8 cellular contexts compared by ENCODE assay signal in the genomic region with DNA sequence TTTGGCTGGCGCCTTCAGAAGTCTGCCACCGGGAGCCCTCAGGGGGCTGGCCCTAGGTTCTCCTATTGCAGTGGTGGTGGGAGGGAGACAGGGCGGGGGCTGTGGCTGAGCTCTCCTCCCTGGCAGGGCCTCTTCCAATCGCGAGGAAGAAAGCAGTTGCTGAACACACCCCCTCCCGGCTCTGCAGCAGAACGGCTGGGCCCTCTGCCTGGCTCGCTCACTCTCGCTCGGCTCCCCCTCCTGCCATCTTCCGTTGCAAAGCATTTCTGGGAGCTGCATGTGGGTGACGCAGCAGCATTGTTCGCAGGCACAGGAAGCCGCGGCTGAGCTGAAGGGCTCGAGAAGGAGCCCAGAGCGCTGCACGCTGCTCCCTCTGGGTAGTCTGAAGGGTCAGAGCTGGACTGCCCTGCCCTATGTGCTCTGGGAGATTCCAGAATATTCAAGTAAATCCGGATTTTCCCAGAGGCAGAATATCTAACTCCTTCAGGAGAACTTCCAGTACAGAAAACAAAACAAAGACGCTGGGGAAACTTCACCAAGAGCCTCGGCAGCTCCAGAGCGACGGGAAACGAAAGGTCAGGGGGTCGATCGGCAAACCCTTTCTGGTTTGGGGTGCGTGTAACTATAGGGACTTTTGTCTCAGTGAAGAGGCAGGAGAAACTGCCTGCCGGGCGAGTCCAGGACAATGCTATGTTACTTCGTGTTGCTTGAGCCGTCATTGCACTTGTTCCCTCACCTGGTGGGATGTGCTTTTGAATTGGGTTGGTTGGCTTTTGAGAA. TPM values are rescaled to one million over a fixed set of nuclear protein-coding genes. Genes with fewer than 3 reads are reported as not detected.
A peak's percentile ranks its signal among the peaks of the same experiment; 100 is the strongest.
DNase-seq lines count a peak whose midpoint lies in the region; ATAC-seq and TF ChIP-seq lines count a peak whose summit lies in the region.

No MANE protein-coding gene starts in this region.

- peak; percentile 99 for DNase-seq in EH (ENCODE audit: low read depth)
- peak; percentile 87 for DNase-seq in GOT3 (lab: John Stamatoyannopoulos, UW)
- peak; percentile 97 for DNase-seq in LNCaP clone FGC (ENCODE audit: low read depth)
- peak; percentile 97 for DNase-seq in RPMI8226
- peak; percentile 97 for DNase-seq in activated T-helper 2 cell treated with anti-CD3 and anti-CD28 coated beads, Interferon-gamma antibody, Interleukin-2, Interleukin-4, amounts not matched to agents 10 μg/mL and 5 μg/mL and 100 μg/mL, durations not matched to agents 14 hours and 24 hours and 36 hours (ENCODE audit: low spot score)
- DNase-seq in fibroblast of mammary gland (ENCODE audit: low read depth) = peak; percentile 97
- peak; percentile 87 to 98 (median 96) for DNase-seq in naive thymus-derived CD8-positive, alpha-beta T cell
- DNase-seq in stimulated activated naive B cell treated with anti-CD40 and anti-IgM and Interleukin-4, amounts not matched to agents 10 μg/mL and 1 μg/mL and 100 μg/mL, for 72 hours = peak; percentile 94

- peaks cover 30% of the 10 kb centered on the region for H3K4me1 Mint-ChIP-seq in activated T-helper 2 cell treated with anti-CD3 and anti-CD28 coated beads, Interferon-gamma antibody, Interleukin-2, Interleukin-4, amounts not matched to agents 10 μg/mL and 5 μg/mL and 100 μg/mL, durations not matched to agents 14 hours and 24 hours and 36 hours (ENCODE audit: low read depth)
- peaks cover 37 to 61% (median 54%) of the 10 kb centered on the region in 4 donors for H3K4me1 Mint-ChIP-seq in naive thymus-derived CD8-positive, alpha-beta T cell
- peaks cover 35 to 58% of the 10 kb centered on the region in 2 donors for H3K4me1 Mint-ChIP-seq in stimulated activated naive B cell treated with anti-CD40 and anti-IgM and Interleukin-4, amounts not matched to agents 10 μg/mL and 1 μg/mL and 100 μg/mL, for 72 hours

- peak; percentile 85 to 86 for ATAC-seq in naive thymus-derived CD8-positive, alpha-beta T cell
- ATAC-seq in stimulated activated naive B cell treated with anti-CD40 and anti-IgM and Interleukin-4, amounts not matched to agents 10 μg/mL and 1 μg/mL and 100 μg/mL, for 72 hours (replicated peaks) = peak; percentile 87 to 91

- peak overlapping the region; percentile 99 for H3K27ac Mint-ChIP-seq in activated T-helper 2 cell treated with anti-CD3 and anti-CD28 coated beads, Interferon-gamma antibody, Interleukin-2, Interleukin-4, amounts not matched to agents 10 μg/mL and 5 μg/mL and 100 μg/mL, durations not matched to agents 14 hours and 24 hours and 36 hours
- H3K27ac Mint-ChIP-seq in naive thymus-derived CD8-positive, alpha-beta T cell = peak overlapping the region; percentile 97 to 100 (median 100)
- peak overlapping the region; percentile 100 for H3K27ac Mint-ChIP-seq in stimulated activated naive B cell treated with anti-CD40 and anti-IgM and Interleukin-4, amounts not matched to agents 10 μg/mL and 1 μg/mL and 100 μg/mL, for 72 hours

- TF ChIP-seq CTCF in LNCaP clone FGC (IDR thresholded peaks at IDR 0.05; ENCODE audit: control insufficient read depth, extremely low read depth, insufficient read depth) (no peak), fibroblast of mammary gland (conservative IDR thresholded peaks at IDR 0.05; ENCODE audit: control insufficient read depth, insufficient read depth, low read depth, low read length) (no peak)

- peaks cover 48% of the 10 kb centered on the region for H3K36me3 Mint-ChIP-seq in activated T-helper 2 cell treated with anti-CD3 and anti-CD28 coated beads, Interferon-gamma antibody, Interleukin-2, Interleukin-4, amounts not matched to agents 10 μg/mL and 5 μg/mL and 100 μg/mL, durations not matched to agents 14 hours and 24 hours and 36 hours (ENCODE audit: low read depth)
- H3K36me3 Mint-ChIP-seq in naive thymus-derived CD8-positive, alpha-beta T cell = peaks cover 8 to 43% (median 13%) of the 10 kb centered on the region in 3 donors
- peaks cover 44 to 48% of the 10 kb centered on the region in 2 donors for H3K36me3 Mint-ChIP-seq in stimulated activated naive B cell treated with anti-CD40 and anti-IgM and Interleukin-4, amounts not matched to agents 10 μg/mL and 1 μg/mL and 100 μg/mL, for 72 hours

- intact Hi-C loops in activated T-helper 2 cell treated with anti-CD3 and anti-CD28 coated beads, Interferon-gamma antibody, Interleukin-2, Interleukin-4, amounts not matched to agents 10 μg/mL and 5 μg/mL and 100 μg/mL, durations not matched to agents 14 hours and 24 hours and 36 hours (cut with micrococcal nuclease) = loop anchor here (2.0 kb wide), 3 partner anchors 23 to 121 kb away; partner anchors contain the start of gene KDM2A

- POLR2A ChIA-PET in naive thymus-derived CD8-positive, alpha-beta T cell (lab: Charles Lee) = interaction anchor here (0.6 to 3.0 kb wide), 34 partner anchors 9 to 848 kb away, joined by 3 to 34 read pairs (median 5); partner anchors contain the start of genes ANKRD13D, CLCF1, GRK2 and GSTP1

- H3K4me3 Mint-ChIP-seq in activated T-helper 2 cell treated with anti-CD3 and anti-CD28 coated beads, Interferon-gamma antibody, Interleukin-2, Interleukin-4, amounts not matched to agents 10 μg/mL and 5 μg/mL and 100 μg/mL, durations not matched to agents 14 hours and 24 hours and 36 hours (ENCODE audit: low read depth) = peak overlapping the region; percentile 99
- peak overlapping the region; percentile 94 to 100 (median 98) for H3K4me3 Mint-ChIP-seq in naive thymus-derived CD8-positive, alpha-beta T cell
- peak overlapping the region; percentile 99 to 100 for H3K4me3 Mint-ChIP-seq in stimulated activated naive B cell treated with anti-CD40 and anti-IgM and Interleukin-4, amounts not matched to agents 10 μg/mL and 1 μg/mL and 100 μg/mL, for 72 hours

- no peaks in the 10 kb centered on the region for H3K27me3 Mint-ChIP-seq in activated T-helper 2 cell treated with anti-CD3 and anti-CD28 coated beads, Interferon-gamma antibody, Interleukin-2, Interleukin-4, amounts not matched to agents 10 μg/mL and 5 μg/mL and 100 μg/mL, durations not matched to agents 14 hours and 24 hours and 36 hours (ENCODE audit: low read depth)
- no peaks in the 10 kb centered on the region for H3K27me3 Mint-ChIP-seq in naive thymus-derived CD8-positive, alpha-beta T cell
- no peaks in the 10 kb centered on the region for H3K27me3 Mint-ChIP-seq in stimulated activated naive B cell treated with anti-CD40 and anti-IgM and Interleukin-4, amounts not matched to agents 10 μg/mL and 1 μg/mL and 100 μg/mL, for 72 hours

- H3K4me3 ChIP-seq in LNCaP clone FGC (ENCODE audit: low read depth, low read length) (peak overlapping the region; percentile 78), fibroblast of mammary gland (ENCODE audit: control insufficient read depth, low read depth, low read length) (peak overlapping the region; percentile 94)

- H3K9me3 Mint-ChIP-seq in activated T-helper 2 cell treated with anti-CD3 and anti-CD28 coated beads, Interferon-gamma antibody, Interleukin-2, Interleukin-4, amounts not matched to agents 10 μg/mL and 5 μg/mL and 100 μg/mL, durations not matched to agents 14 hours and 24 hours and 36 hours = no peaks in the 10 kb centered on the region
- no peaks in the 10 kb centered on the region for H3K9me3 Mint-ChIP-seq in naive thymus-derived CD8-positive, alpha-beta T cell
- H3K9me3 Mint-ChIP-seq in stimulated activated naive B cell treated with anti-CD40 and anti-IgM and Interleukin-4, amounts not matched to agents 10 μg/mL and 1 μg/mL and 100 μg/mL, for 72 hours = no peaks in the 10 kb centered on the region

RNA-seq across cellular contexts. Expression of gene GRK2, which starts 26.3 kb away (rescaled TPM):
- 282 and 287 TPM in 2 replicates for total RNA-seq in activated T-helper 2 cell treated with anti-CD3 and anti-CD28 coated beads, Interferon-gamma antibody, Interleukin-2, Interleukin-4, amounts not matched to agents 10 μg/mL and 5 μg/mL and 100 μg/mL, durations not matched to agents 14 hours and 24 hours and 36 hours
- total RNA-seq in naive thymus-derived CD8-positive, alpha-beta T cell = 100 to 1,000 TPM; 345 to 354 TPM
- polyA plus RNA-seq in naive thymus-derived CD8-positive, alpha-beta T cell = 10 to 100 TPM; 16.8 to 70.7 (median 31.1) TPM

RNA-seq across cellular contexts. Expression of gene ANKRD13D, which starts 49.1 kb away (rescaled TPM):
- total RNA-seq in activated T-helper 2 cell treated with anti-CD3 and anti-CD28 coated beads, Interferon-gamma antibody, Interleukin-2, Interleukin-4, amounts not matched to agents 10 μg/mL and 5 μg/mL and 100 μg/mL, durations not matched to agents 14 hours and 24 hours and 36 hours = 119 and 135 TPM in 2 replicates
- 100 to 1,000 TPM; 189 to 206 TPM for total RNA-seq in naive thymus-derived CD8-positive, alpha-beta T cell
- 10 to 100 TPM in 2 of 3 donors, 1 to 10 TPM in 1; 6.0 to 18.3 (median 10.1) TPM for polyA plus RNA-seq in naive thymus-derived CD8-positive, alpha-beta T cell

Comparison
In these comparisons a context has a peak if more than half of its experiments do, and no peak if none do; other contexts are left out.
1. Peak in every context shown above with its lines: DNase-seq, ATAC-seq and H3K4me3 ChIP-seq.